In genomic region chr19:18225702-18226468, GRCh38 we compare ENCODE assay signal across 9 cellular contexts. TPM values are rescaled to one million over a fixed set of nuclear protein-coding genes. Genes with fewer than 3 reads are reported as not detected.
DNase-seq lines count a peak whose midpoint lies in the region; ATAC-seq and TF ChIP-seq lines count a peak whose summit lies in the region.
"Had no signal": no experiment of that assay in that cellular context is flagged by ENCODE, and none has a peak within 500 bp of the region (broad histone marks: within the 10 kb centered on the region; RNA-seq: fewer than 3 reads in every experiment).

TSS of gene PDE4C (minus strand) at chr19:18226438. CDS start at chr19:18226415, 23 bp downstream.

- peaks cover 33% of the 10 kb centered on the region for H3K4me1 Mint-ChIP-seq in chondrocyte (ENCODE audit: low read depth)
- peaks cover 21 to 42% (median 32%) of the 10 kb centered on the region in 3 donors for H3K4me1 Mint-ChIP-seq in naive B cell

- H3K9me3 Mint-ChIP-seq in chondrocyte (ENCODE audit: low read depth) = no peaks in the 10 kb centered on the region
- H3K9me3 Mint-ChIP-seq in naive B cell = peaks cover 0 to 4% (median 0%) of the 10 kb centered on the region in 7 donors

- H3K27me3 Mint-ChIP-seq in chondrocyte (ENCODE audit: low read depth) (peaks cover 6% of the 10 kb centered on the region), naive B cell (peaks cover 48 to 84% (median 82%) of the 10 kb centered on the region in 3 donors)

- CTCF ChIA-PET in HEK293 (lab: Yijun Ruan, JAX) = no interaction called here

- H3K4me3 Mint-ChIP-seq in chondrocyte (ENCODE audit: unreplicated experiment) (peak within 1 kb of the TSS; percentile 73), naive B cell (peak within 1 kb of the TSS in 7 of 8 donors; percentile 61 to 90 (median 87))

- TF ChIP-seq CTCF in BE2C (IDR thresholded peaks at IDR 0.05; ENCODE audit: low read depth, low read length) (no peak), HEK293 (tag by site-specific recombination; IDR thresholded peaks at IDR 0.05) (no peak), chondrocyte (IDR thresholded peaks at IDR 0.05) (no peak)

- H3K36me3 ChIP-seq in BE2C (no peaks in the 10 kb centered on the region), HEK293 (ENCODE audit: control insufficient read depth in 2 of 2, insufficient read depth in 1 of 2, low read length in 2 of 2) (no peaks in the 10 kb centered on the region)

- POLR2A ChIA-PET in HEK293 (lab: Yijun Ruan, JAX) = no interaction called here

- H3K4me1 ChIP-seq in BE2C (peaks cover 3% of the 10 kb centered on the region; the same call in 1 of the 2 replicates), HEK293 (ENCODE audit: control insufficient read depth, insufficient read depth, low read length) (no peaks in the 10 kb centered on the region; the same call in 1 of the 2 replicates)

- H3K4me3 ChIP-seq in BE2C (ENCODE audit: low read depth, low read length) = peak within 1 kb of the TSS; percentile 43
- no peak within 1 kb of the TSS for H3K4me3 ChIP-seq in HEK293 (ENCODE audit: low read depth, low read length)

- DNase-seq in BE2C (peak; percentile 63), chondrocyte (ENCODE audit: low spot score) (no peak), naive B cell (no peak), cerebellum (ENCODE audit: low spot score) (no peak), NCI-H146 (lab: John Stamatoyannopoulos, UW) (no peak)

- H3K27ac Mint-ChIP-seq in chondrocyte (ENCODE audit: unreplicated experiment) (peak within 1 kb of the TSS; percentile 70), naive B cell (peak within 1 kb of the TSS in 1 of 6 donors; percentile 41)

- ATAC-seq in naive B cell (ENCODE audit: low read depth in 2 of 2) (no peak), HG03565 (IDR thresholded peaks at IDR 0.05; ENCODE audit: unreplicated experiment) (no peak), GM19328 (IDR thresholded peaks at IDR 0.05; ENCODE audit: unreplicated experiment) (no peak)

- no peaks in the 10 kb centered on the region for H3K9me3 ChIP-seq in BE2C
- no peaks in the 10 kb centered on the region for H3K9me3 ChIP-seq in HEK293 (ENCODE audit: control insufficient read depth, insufficient read depth, low read depth, low read length)

- H3K27me3 ChIP-seq in BE2C = peaks cover 16% of the 10 kb centered on the region

- H3K36me3 Mint-ChIP-seq in chondrocyte (ENCODE audit: low read depth) (no peaks in the 10 kb centered on the region), naive B cell (peaks cover 0 to 3% of the 10 kb centered on the region in 2 donors)

- H3K27ac ChIP-seq in HEK293 (ENCODE audit: extremely low read depth, low read depth, low read length) = no peak within 1 kb of the TSS

TF ChIP-seq in HEK293, 187 proteins besides CTCF, POLR2A, EP300 and RAD21:
- TF ChIP-seq ZNF600 (tag by site-specific recombination; IDR thresholded peaks at IDR 0.05) (peak; percentile 32; the same call in 1 of the 2 replicates), OVOL3 (tag by site-specific recombination; IDR thresholded peaks at IDR 0.05) (no peak), ZIC2 (tag by site-specific recombination; IDR thresholded peaks at IDR 0.05) (peak; percentile 37; the same call in 1 of the 2 replicates)
TF ChIP-seq in HEK293: peak in this region for 2.

RNA-seq across cellular contexts. Expression of gene PDE4C, which starts in this region (rescaled TPM):
- polyA plus RNA-seq in BE2C (2012; ENCODE audit: insufficient read depth, insufficient read length, low read depth) = 7.3 TPM
- total RNA-seq in chondrocyte (2.9 to 3.4 TPM in 2 of 3 replicates, not detected in the other), cerebellum (1.4 TPM)
- polyA plus RNA-seq in naive B cell (ENCODE audit: low read depth in 6 of 6) = not detected
- total RNA-seq: myocyte had no signal
